In genomic region chr7:157477550-157478212, GRCh38 we compare ENCODE assay signal across 11 cellular contexts.
A peak's percentile ranks its signal among the peaks of the same experiment; 100 is the strongest.
DNase-seq lines count a peak whose midpoint lies in the region; ATAC-seq and TF ChIP-seq lines count a peak whose summit lies in the region.
"Had no signal": no experiment of that assay in that cellular context is flagged by ENCODE, and none has a peak within 500 bp of the region (broad histone marks: within the 10 kb centered on the region; RNA-seq: fewer than 3 reads in every experiment).

No MANE protein-coding gene starts in this region.

- no peak overlapping the region for H3T11ph ChIP-seq in H9 (ENCODE audit: low read length)

- no peak overlapping the region for H3K23ac ChIP-seq in H9 (ENCODE audit: insufficient read length, low read depth, low read length)

- peaks cover 6% of the 10 kb centered on the region for H3K9me3 ChIP-seq in H9 (ENCODE audit: control insufficient read depth, low read depth, low read length)

- peaks cover 4 to 18% (median 14%) of the 10 kb centered on the region in 3 experiments; a peak in 6 of 7 replicates for H3K36me3 Mint-ChIP-seq in H9 (ENCODE audit: insufficient read depth in 1 of 3, low read depth in 3 of 3)
- peaks cover 2% of the 10 kb centered on the region for H3K36me3 Mint-ChIP-seq in activated T-cell treated with anti-CD3 and anti-CD28 coated beads, Interleukin-2, amount 50 U/mL, for 4 hours (ENCODE audit: insufficient read depth)

- no peak overlapping the region for H3K4ac ChIP-seq in H9 (ENCODE audit: low read depth, low read length)

- H3K27me3 Mint-ChIP-seq in H9 (ENCODE audit: low read depth), result peaks cover 73% of the 10 kb centered on the region
- no peaks in the 10 kb centered on the region for H3K27me3 Mint-ChIP-seq in activated T-cell treated with anti-CD3 and anti-CD28 coated beads, Interleukin-2, amount 50 U/mL, for 4 hours (ENCODE audit: low read depth)

- no peak overlapping the region for H2BK15ac ChIP-seq in H9 (ENCODE audit: low read depth, low read length)

- H3K9me3 Mint-ChIP-seq in H9, result peaks cover 19% of the 10 kb centered on the region in 2 experiments
- peaks cover 15% of the 10 kb centered on the region for H3K9me3 Mint-ChIP-seq in activated T-cell treated with anti-CD3 and anti-CD28 coated beads, Interleukin-2, amount 50 U/mL, for 4 hours

- no peaks in the 10 kb centered on the region for H3K4me1 Mint-ChIP-seq in H9
- peaks cover 42% of the 10 kb centered on the region for H3K4me1 Mint-ChIP-seq in activated T-cell treated with anti-CD3 and anti-CD28 coated beads, Interleukin-2, amount 50 U/mL, for 4 hours (ENCODE audit: low read depth)

- H2BK120ac ChIP-seq in H9 (ENCODE audit: low read depth, low read length, poor library complexity, severe bottlenecking), result no peak overlapping the region

- no peak for DNase-seq in AG10803 (ENCODE audit: low read depth)
- peak; percentile 27 for DNase-seq in H9
- DNase-seq in activated T-cell treated with anti-CD3 and anti-CD28 coated beads, Interleukin-2, amount 50 U/mL, for 4 hours, result no peak
- peak; percentile 35 for DNase-seq in left lobe of liver (ENCODE audit: low spot score)
- DNase-seq in COLO829 (ENCODE audit: low spot score), result no peak
- DNase-seq: NCI-H1105 treated with DMSO at 0.1 percent for 48 hours, NCI-H524 treated with DMSO at 0.1 percent for 48 hours, stomach had no signal

- no peak overlapping the region for H4K91ac ChIP-seq in H9 (ENCODE audit: insufficient read length, low read depth, low read length)

- no peak overlapping the region for H3K4me2 ChIP-seq in H9 (ENCODE audit: insufficient read depth, insufficient read length, low read length)

- H3K23me2 ChIP-seq in H9 (ENCODE audit: insufficient read length, low read depth, low read length, poor library complexity, severe bottlenecking), result no peaks in the 10 kb centered on the region

- H2BK5ac ChIP-seq in H9 (ENCODE audit: insufficient read length, low read length), result no peak overlapping the region

- peak; percentile 62 to 84 for ATAC-seq in activated T-cell treated with anti-CD3 and anti-CD28 coated beads, Interleukin-2, amount 50 U/mL, for 4 hours
- ATAC-seq in left lobe of liver (no peak), GM19035 (IDR thresholded peaks at IDR 0.05; ENCODE audit: unreplicated experiment) (no peak), GM21528 (IDR thresholded peaks at IDR 0.05; ENCODE audit: low FRiP score, unreplicated experiment) (no peak), GM21619 (IDR thresholded peaks at IDR 0.05; ENCODE audit: unreplicated experiment) (no peak)

- H3K4me1 ChIP-seq in H9 (ENCODE audit: insufficient read depth, low read length), result no peaks in the 10 kb centered on the region
- H3K4me1 ChIP-seq: stomach had no signal

- H3K56ac ChIP-seq in H9 (ENCODE audit: insufficient read length, low read depth, low read length), result no peak overlapping the region

- H3K14ac ChIP-seq in H9 (ENCODE audit: insufficient read depth, low read length), result no peak overlapping the region

- H4K8ac ChIP-seq in H9 (replicated peaks; ENCODE audit: insufficient read length, low read depth, low read length), result no peak overlapping the region

- peak overlapping the region; percentile 28 for H3K4me3 ChIP-seq in AG10803 (ENCODE audit: low read length)
- H3K4me3 ChIP-seq: stomach had no signal

- H3K9ac ChIP-seq in H9 (ENCODE audit: extremely low read depth, insufficient read length, low read length), result no peak overlapping the region

- no peak overlapping the region for H3K27ac Mint-ChIP-seq in H9

- no peak overlapping the region for H2AK5ac ChIP-seq in H9 (ENCODE audit: insufficient read length, low read length)

- no peak overlapping the region for H4K5ac ChIP-seq in H9 (ENCODE audit: insufficient read length, low read depth, low read length)

- no peaks in the 10 kb centered on the region for H3K79me2 ChIP-seq in H9 (ENCODE audit: insufficient read depth, low read length)

- no peak overlapping the region for H3K4me3 Mint-ChIP-seq in H9
- H3K4me3 Mint-ChIP-seq in activated T-cell treated with anti-CD3 and anti-CD28 coated beads, Interleukin-2, amount 50 U/mL, for 4 hours, result peak overlapping the region; percentile 24

- TF ChIP-seq CTCF in AG10803 (conservative IDR thresholded peaks at IDR 0.05; ENCODE audit: low read length) (no peak), H9 (conservative IDR thresholded peaks at IDR 0.05) (no peak)

- no peaks in the 10 kb centered on the region for H4K20me1 ChIP-seq in H9 (ENCODE audit: control insufficient read depth, insufficient read depth, insufficient read length)

- WGBS in H9 (ENCODE audit: extremely low coverage, insufficient read length, low lambda C conversion rate), result no CpG with 5 or more reads among the region's 20 CpGs

- H3K27me3 ChIP-seq in H9 (ENCODE audit: insufficient read depth, low read length), result no peaks in the 10 kb centered on the region; the same call in 1 of the 2 replicates

- no peak overlapping the region for H2BK20ac ChIP-seq in H9 (ENCODE audit: low read depth, low read length, poor library complexity, severe bottlenecking)

- H2BK12ac ChIP-seq in H9 (ENCODE audit: insufficient read length, low read depth, low read length), result no peak overlapping the region

- no peak overlapping the region for H2AFZ ChIP-seq in H9 (ENCODE audit: low read length)

- no peak overlapping the region for H3K18ac ChIP-seq in H9 (ENCODE audit: insufficient read length, low read depth, low read length)

- no peaks in the 10 kb centered on the region for H3K79me1 ChIP-seq in H9 (ENCODE audit: insufficient read depth, low read depth, low read length, poor library complexity, severe bottlenecking)

- H3K27ac ChIP-seq in H9 (ENCODE audit: insufficient read length, low read depth, low read length), result no peak overlapping the region
- H3K27ac ChIP-seq: stomach had no signal

Comparison
In these comparisons a context has a peak if more than half of its experiments do, and no peak if none do; other contexts are left out.
1. DNase-seq: peak in H9 (single experiment) and left lobe of liver (single experiment); none in AG10803 (single experiment), activated T-cell treated with anti-CD3 and anti-CD28 coated beads, Interleukin-2, amount 50 U/mL, for 4 hours (single experiment) and COLO829 (single experiment).
2. ATAC-seq: peak in activated T-cell treated with anti-CD3 and anti-CD28 coated beads, Interleukin-2, amount 50 U/mL, for 4 hours (2 of 2); none in left lobe of liver (single experiment), GM19035 (single experiment), GM21528 (single experiment) and GM21619 (single experiment).